1 cellular context compared by ENCODE assay signal in the genomic region with DNA sequence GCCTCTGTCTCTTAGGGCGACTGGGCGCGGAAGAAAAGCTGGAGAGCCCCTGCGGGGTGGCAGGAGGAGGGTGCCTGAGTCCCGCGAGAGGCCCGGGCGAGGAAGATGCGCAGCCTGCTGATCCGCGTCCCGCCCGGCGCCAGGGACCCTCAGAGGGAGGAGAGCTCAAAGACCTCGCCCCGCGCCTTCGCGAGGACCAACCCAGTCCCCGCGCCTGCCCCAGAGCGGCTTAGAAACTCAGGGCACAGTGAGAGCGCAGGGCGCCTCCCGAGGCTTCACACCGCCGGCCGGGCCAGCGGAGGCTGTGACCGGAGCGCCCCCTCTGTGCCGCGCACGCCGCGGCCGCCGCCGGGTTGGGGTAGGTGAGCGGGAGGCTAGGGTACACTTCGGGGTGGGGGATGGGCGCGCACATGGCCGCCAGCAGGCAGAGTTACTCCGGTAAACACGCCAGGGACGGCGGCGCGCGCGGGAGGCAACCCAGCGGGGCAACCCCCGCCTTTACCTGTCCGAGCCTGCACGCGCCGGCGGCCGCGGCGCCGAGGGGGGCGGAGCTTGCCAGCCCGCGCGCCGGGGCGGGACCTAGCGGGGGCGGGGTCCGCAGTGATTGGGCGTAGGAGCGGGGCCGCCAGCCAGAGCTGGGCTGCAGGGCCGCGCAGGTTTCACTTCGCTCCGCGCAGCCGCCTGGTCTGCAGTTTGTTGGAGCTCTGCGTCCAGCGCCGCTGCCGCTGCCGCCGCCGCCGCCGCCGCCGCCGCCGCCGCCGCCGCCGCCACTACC.
TF ChIP-seq lines count a peak whose summit lies in the region.

A gene with protein sequence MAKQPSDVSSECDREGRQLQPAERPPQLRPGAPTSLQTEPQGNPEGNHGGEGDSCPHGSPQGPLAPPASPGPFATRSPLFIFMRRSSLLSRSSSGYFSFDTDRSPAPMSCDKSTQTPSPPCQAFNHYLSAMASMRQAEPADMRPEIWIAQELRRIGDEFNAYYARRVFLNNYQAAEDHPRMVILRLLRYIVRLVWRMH (plus strand): TSS at position 662 of the 775 bp plus-strand sequence. CDS start 2,832 bp downstream, outside the sequence.

TF ChIP-seq in HepG2, 621 proteins besides CTCF, POLR2A, EP300 and RAD21 (continued from another document and continues in another):
- TF ChIP-seq, protein P1, sequence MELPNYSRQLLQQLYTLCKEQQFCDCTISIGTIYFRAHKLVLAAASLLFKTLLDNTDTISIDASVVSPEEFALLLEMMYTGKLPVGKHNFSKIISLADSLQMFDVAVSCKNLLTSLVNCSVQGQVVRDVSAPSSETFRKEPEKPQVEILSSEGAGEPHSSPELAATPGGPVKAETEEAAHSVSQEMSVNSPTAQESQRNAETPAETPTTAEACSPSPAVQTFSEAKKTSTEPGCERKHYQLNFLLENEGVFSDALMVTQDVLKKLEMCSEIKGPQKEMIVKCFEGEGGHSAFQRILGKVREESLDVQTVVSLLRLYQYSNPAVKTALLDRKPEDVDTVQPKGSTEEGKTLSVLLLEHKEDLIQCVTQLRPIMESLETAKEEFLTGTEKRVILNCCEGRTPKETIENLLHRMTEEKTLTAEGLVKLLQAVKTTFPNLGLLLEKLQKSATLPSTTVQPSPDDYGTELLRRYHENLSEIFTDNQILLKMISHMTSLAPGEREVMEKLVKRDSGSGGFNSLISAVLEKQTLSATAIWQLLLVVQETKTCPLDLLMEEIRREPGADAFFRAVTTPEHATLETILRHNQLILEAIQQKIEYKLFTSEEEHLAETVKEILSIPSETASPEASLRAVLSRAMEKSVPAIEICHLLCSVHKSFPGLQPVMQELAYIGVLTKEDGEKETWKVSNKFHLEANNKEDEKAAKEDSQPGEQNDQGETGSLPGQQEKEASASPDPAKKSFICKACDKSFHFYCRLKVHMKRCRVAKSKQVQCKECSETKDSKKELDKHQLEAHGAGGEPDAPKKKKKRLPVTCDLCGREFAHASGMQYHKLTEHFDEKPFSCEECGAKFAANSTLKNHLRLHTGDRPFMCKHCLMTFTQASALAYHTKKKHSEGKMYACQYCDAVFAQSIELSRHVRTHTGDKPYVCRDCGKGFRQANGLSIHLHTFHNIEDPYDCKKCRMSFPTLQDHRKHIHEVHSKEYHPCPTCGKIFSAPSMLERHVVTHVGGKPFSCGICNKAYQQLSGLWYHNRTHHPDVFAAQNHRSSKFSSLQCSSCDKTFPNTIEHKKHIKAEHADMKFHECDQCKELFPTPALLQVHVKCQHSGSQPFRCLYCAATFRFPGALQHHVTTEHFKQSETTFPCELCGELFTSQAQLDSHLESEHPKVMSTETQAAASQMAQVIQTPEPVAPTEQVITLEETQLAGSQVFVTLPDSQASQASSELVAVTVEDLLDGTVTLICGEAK (IDR thresholded peaks at IDR 0.05) = no peak
- TF ChIP-seq, protein P1 (CRISPR knock-in tag; IDR thresholded peaks at IDR 0.05) = peak; percentile 80; the same call in 1 of the 2 replicates
- TF ChIP-seq SETDB1 (CRISPR knock-in tag; IDR thresholded peaks at IDR 0.05; ENCODE audit: borderline replicate concordance) (no peak), TBX2 (CRISPR knock-in tag; IDR thresholded peaks at IDR 0.05; ENCODE audit: borderline replicate concordance) (peak; percentile 93), POLR2AphosphoS2 (IDR thresholded peaks at IDR 0.05; ENCODE audit: low read depth, low read length) (no peak), KDM4B (CRISPR knock-in tag; IDR thresholded peaks at IDR 0.05) (peak; percentile 55), ZNF33B (CRISPR knock-in tag; IDR thresholded peaks at IDR 0.05) (peak; percentile 96), SMYD3 (CRISPR knock-in tag; IDR thresholded peaks at IDR 0.05) (peak; percentile 94), NFE2L1 (CRISPR knock-in tag; IDR thresholded peaks at IDR 0.05; ENCODE audit: borderline replicate concordance) (no peak), ONECUT2 (CRISPR knock-in tag; IDR thresholded peaks at IDR 0.05) (peak; percentile 38; the same call in 1 of the 2 replicates), ZSCAN12 (CRISPR knock-in tag; IDR thresholded peaks at IDR 0.05) (peak; percentile 97), ZNF674 (CRISPR knock-in tag; IDR thresholded peaks at IDR 0.05; ENCODE audit: low read depth) (peak; percentile 77; the same call in 1 of the 2 replicates), THAP11 (CRISPR knock-in tag; IDR thresholded peaks at IDR 0.05) (peak; percentile 78), ZNF451 (CRISPR knock-in tag; IDR thresholded peaks at IDR 0.05) (peak; percentile 96), ZKSCAN8 (CRISPR knock-in tag; IDR thresholded peaks at IDR 0.05; ENCODE audit: borderline replicate concordance) (peak; percentile 86), ZEB1 (IDR thresholded peaks at IDR 0.05; ENCODE audit: insufficient replicate concordance, low read depth) (peak; percentile 79), SRSF9 (IDR thresholded peaks at IDR 0.05; ENCODE audit: borderline replicate concordance, insufficient read depth, low read depth, low read length, poor library complexity, severe bottlenecking) (no peak), ZNF44 (CRISPR knock-in tag; IDR thresholded peaks at IDR 0.05) (0 out of 2 replicates have a peak, but pooled peaks have one; percentile 67), ZNF510 (CRISPR knock-in tag; IDR thresholded peaks at IDR 0.05; ENCODE audit: low read depth) (peak; percentile 81; the same call in 1 of the 2 replicates)
- TF ChIP-seq, protein P2, sequence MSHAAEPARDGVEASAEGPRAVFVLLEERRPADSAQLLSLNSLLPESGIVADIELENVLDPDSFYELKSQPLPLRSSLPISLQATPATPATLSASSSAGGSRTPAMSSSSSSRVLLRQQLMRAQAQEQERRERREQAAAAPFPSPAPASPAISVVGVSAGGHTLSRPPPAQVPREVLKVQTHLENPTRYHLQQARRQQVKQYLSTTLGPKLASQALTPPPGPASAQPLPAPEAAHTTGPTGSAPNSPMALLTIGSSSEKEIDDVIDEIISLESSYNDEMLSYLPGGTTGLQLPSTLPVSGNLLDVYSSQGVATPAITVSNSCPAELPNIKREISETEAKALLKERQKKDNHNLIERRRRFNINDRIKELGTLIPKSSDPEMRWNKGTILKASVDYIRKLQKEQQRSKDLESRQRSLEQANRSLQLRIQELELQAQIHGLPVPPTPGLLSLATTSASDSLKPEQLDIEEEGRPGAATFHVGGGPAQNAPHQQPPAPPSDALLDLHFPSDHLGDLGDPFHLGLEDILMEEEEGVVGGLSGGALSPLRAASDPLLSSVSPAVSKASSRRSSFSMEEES (CRISPR knock-in tag; IDR thresholded peaks at IDR 0.05) = peak; percentile 73; the same call in 1 of the 2 replicates
- TF ChIP-seq, protein P3, sequence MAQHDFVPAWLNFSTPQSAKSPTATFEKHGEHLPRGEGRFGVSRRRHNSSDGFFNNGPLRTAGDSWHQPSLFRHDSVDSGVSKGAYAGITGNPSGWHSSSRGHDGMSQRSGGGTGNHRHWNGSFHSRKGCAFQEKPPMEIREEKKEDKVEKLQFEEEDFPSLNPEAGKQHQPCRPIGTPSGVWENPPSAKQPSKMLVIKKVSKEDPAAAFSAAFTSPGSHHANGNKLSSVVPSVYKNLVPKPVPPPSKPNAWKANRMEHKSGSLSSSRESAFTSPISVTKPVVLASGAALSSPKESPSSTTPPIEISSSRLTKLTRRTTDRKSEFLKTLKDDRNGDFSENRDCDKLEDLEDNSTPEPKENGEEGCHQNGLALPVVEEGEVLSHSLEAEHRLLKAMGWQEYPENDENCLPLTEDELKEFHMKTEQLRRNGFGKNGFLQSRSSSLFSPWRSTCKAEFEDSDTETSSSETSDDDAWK (CRISPR knock-in tag; IDR thresholded peaks at IDR 0.05) = no peak
- TF ChIP-seq, protein P4, sequence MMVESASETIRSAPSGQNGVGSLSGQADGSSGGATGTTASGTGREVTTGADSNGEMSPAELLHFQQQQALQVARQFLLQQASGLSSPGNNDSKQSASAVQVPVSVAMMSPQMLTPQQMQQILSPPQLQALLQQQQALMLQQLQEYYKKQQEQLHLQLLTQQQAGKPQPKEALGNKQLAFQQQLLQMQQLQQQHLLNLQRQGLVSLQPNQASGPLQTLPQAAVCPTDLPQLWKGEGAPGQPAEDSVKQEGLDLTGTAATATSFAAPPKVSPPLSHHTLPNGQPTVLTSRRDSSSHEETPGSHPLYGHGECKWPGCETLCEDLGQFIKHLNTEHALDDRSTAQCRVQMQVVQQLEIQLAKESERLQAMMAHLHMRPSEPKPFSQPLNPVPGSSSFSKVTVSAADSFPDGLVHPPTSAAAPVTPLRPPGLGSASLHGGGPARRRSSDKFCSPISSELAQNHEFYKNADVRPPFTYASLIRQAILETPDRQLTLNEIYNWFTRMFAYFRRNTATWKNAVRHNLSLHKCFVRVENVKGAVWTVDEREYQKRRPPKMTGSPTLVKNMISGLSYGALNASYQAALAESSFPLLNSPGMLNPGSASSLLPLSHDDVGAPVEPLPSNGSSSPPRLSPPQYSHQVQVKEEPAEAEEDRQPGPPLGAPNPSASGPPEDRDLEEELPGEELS (CRISPR knock-in tag; IDR thresholded peaks at IDR 0.05) = peak; percentile 89
- TF ChIP-seq, protein P5, sequence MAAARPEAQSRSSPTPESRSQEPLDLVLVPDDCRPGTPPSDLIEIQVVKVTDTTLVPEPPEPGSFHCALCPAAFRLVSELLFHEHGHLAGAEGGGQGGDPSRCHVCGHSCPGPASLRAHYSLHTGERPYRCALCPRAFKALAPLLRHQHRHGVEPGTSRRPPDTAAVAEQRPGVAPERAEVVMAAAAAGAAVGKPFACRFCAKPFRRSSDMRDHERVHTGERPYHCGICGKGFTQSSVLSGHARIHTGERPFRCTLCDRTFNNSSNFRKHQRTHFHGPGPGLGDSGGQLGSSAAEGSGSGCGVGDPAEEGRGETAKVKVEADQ (CRISPR knock-in tag; IDR thresholded peaks at IDR 0.05; ENCODE audit: borderline replicate concordance) = peak; percentile 58; the same call in 1 of the 2 replicates
- TF ChIP-seq, protein P6, sequence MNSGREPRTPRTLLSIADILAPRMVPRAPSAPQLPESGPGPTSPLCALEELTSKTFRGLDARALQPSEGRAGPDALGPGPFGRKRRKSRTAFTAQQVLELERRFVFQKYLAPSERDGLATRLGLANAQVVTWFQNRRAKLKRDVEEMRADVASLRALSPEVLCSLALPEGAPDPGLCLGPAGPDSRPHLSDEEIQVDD (CRISPR knock-in tag; IDR thresholded peaks at IDR 0.05; ENCODE audit: borderline replicate concordance) = peak; percentile 80
- TF ChIP-seq, protein P7, sequence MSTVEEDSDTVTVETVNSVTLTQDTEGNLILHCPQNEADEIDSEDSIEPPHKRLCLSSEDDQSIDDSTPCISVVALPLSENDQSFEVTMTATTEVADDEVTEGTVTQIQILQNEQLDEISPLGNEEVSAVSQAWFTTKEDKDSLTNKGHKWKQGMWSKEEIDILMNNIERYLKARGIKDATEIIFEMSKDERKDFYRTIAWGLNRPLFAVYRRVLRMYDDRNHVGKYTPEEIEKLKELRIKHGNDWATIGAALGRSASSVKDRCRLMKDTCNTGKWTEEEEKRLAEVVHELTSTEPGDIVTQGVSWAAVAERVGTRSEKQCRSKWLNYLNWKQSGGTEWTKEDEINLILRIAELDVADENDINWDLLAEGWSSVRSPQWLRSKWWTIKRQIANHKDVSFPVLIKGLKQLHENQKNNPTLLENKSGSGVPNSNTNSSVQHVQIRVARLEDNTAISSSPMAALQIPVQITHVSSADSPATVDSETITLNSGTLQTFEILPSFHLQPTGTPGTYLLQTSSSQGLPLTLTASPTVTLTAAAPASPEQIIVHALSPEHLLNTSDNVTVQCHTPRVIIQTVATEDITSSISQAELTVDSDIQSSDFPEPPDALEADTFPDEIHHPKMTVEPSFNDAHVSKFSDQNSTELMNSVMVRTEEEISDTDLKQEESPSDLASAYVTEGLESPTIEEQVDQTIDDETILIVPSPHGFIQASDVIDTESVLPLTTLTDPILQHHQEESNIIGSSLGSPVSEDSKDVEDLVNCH (CRISPR knock-in tag; IDR thresholded peaks at IDR 0.05) = 0 out of 2 replicates have a peak, but pooled peaks have one; percentile 66
